Comparison of ENCODE assay signal across 8 cellular contexts in the genomic region with DNA sequence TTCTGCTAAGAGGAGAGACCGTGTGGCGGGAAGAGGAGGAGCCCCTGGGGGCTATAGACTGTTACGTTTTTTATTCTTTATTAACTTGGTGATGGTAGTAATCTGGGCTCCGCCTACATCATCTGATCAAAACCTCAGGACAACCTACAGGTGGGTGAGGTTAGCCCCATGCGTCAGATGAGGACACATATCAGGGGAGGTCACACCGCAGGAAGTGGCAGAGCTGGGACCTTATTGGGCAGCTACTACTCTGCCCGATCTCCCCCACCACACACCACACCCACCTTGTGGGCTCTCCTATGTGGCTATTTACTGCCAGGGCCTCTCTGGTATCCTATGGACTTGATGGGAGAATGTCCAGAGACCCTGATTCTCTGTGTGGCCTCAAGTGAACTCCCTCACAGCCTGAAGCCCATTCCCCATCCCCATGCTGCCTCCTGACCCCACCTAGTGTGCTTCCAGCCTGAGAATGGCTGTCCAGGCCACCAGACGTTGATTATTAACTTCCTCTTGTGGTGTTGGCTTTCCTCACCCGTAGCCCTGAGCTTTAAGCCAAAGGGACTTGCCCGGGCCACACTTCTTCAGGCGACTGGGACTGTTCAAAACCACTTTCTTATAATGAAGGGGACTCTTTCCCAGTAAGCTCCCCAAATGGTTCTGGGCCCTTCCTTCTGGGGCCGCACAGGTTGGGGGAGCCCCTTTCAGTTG. TPM values are rescaled to one million over a fixed set of nuclear protein-coding genes. Genes with fewer than 3 reads are reported as not detected.
DNase-seq lines count a peak whose midpoint lies in the region; ATAC-seq and TF ChIP-seq lines count a peak whose summit lies in the region.

No MANE protein-coding gene starts in this region.

- peaks cover 19% of the 10 kb centered on the region for H3K4me1 ChIP-seq in CD4-positive, CD25-positive, alpha-beta regulatory T cell (ENCODE audit: control insufficient read depth, insufficient read depth, low read length, poor library complexity, severe bottlenecking)
- H3K4me1 ChIP-seq in hepatocyte (ENCODE audit: insufficient read depth) (peaks cover 9% of the 10 kb centered on the region), body of pancreas (peaks cover 8% of the 10 kb centered on the region), vagina (peaks cover 17% of the 10 kb centered on the region)

- H3K9me3 ChIP-seq in CD4-positive, CD25-positive, alpha-beta regulatory T cell (ENCODE audit: control insufficient read depth in 2 of 2, low read length in 2 of 2): no peaks in the 10 kb centered on the region
- H3K9me3 ChIP-seq in hepatocyte (ENCODE audit: low read depth) (no peaks in the 10 kb centered on the region), body of pancreas (no peaks in the 10 kb centered on the region), vagina (no peaks in the 10 kb centered on the region)

- H3K27me3 Mint-ChIP-seq in CD4-positive, CD25-positive, alpha-beta regulatory T cell: peaks cover 54% of the 10 kb centered on the region

- intact Hi-C loops in body of pancreas (cut with DNase I): no loop called here
- intact Hi-C loops in vagina (cut with DNase I): no loop called here

- TF ChIP-seq CTCF in hepatocyte (IDR thresholded peaks at IDR 0.05; ENCODE audit: poor library complexity): no peak
- TF ChIP-seq CTCF in body of pancreas (IDR thresholded peaks at IDR 0.05): no peak
- no peak for TF ChIP-seq CTCF in vagina (IDR thresholded peaks at IDR 0.05)

- no peak overlapping the region for H3K4me3 ChIP-seq in CD4-positive, CD25-positive, alpha-beta regulatory T cell (ENCODE audit: low read depth, low read length)
- H3K4me3 ChIP-seq in Jurkat, Clone E6-1 (ENCODE audit: low read length): no peak overlapping the region
- H3K4me3 ChIP-seq in hepatocyte: no peak overlapping the region
- H3K4me3 ChIP-seq in body of pancreas: no peak overlapping the region
- no peak overlapping the region for H3K4me3 ChIP-seq in vagina

- H3K4me3 Mint-ChIP-seq in CD4-positive, CD25-positive, alpha-beta regulatory T cell: peak overlapping the region; percentile 65 to 79 (median 68)

- peaks cover 16% of the 10 kb centered on the region for H3K27me3 ChIP-seq in CD4-positive, CD25-positive, alpha-beta regulatory T cell (ENCODE audit: control insufficient read depth, insufficient read depth, low read length)
- H3K27me3 ChIP-seq in hepatocyte: peaks cover 43% of the 10 kb centered on the region
- no peaks in the 10 kb centered on the region for H3K27me3 ChIP-seq in body of pancreas
- no peaks in the 10 kb centered on the region for H3K27me3 ChIP-seq in vagina

- peak overlapping the region in 1 of 3 donors; percentile 42 for H3K27ac Mint-ChIP-seq in CD4-positive, CD25-positive, alpha-beta regulatory T cell

- no peaks in the 10 kb centered on the region for H3K9me2 ChIP-seq in hepatocyte (replicated peaks; ENCODE audit: insufficient read depth)

- peaks cover 0 to 6% (median 0%) of the 10 kb centered on the region in 7 donors for H3K9me3 Mint-ChIP-seq in CD4-positive, CD25-positive, alpha-beta regulatory T cell

- H3K4me1 Mint-ChIP-seq in CD4-positive, CD25-positive, alpha-beta regulatory T cell: peaks cover 0 to 15% (median 8%) of the 10 kb centered on the region in 4 donors

- 56% methylated on average over 12 of the region's 12 CpGs for WGBS in hepatocyte (ENCODE audit: low lambda C conversion rate, missing lambda C conversion rate)
- 54 to 62% methylated on average over 11 to 12 of the region's 12 CpGs for WGBS in body of pancreas, 2 donors

- peak; percentile 20 to 63 (median 42) for DNase-seq in CD4-positive, CD25-positive, alpha-beta regulatory T cell
- DNase-seq in GM19238 (ENCODE audit: insufficient read length, low spot score): peak; percentile 61
- DNase-seq in Jurkat, Clone E6-1 (ENCODE audit: low read depth, low spot score): peak; percentile 28
- no peak for DNase-seq in hepatocyte (ENCODE audit: low spot score)
- no peak for DNase-seq in body of pancreas
- DNase-seq in cerebellum (ENCODE audit: low spot score): no peak
- no peak for DNase-seq in NCI-H2171 treated with DMSO at 0.1 percent for 48 hours (lab: John Stamatoyannopoulos, UW)
- no peak for DNase-seq in vagina (ENCODE audit: extremely low spot score in 2 of 2)

- H3K36me3 ChIP-seq in CD4-positive, CD25-positive, alpha-beta regulatory T cell (ENCODE audit: control insufficient read depth, insufficient read depth, low read length): no peaks in the 10 kb centered on the region
- no peaks in the 10 kb centered on the region for H3K36me3 ChIP-seq in hepatocyte (replicated peaks; ENCODE audit: insufficient read depth, low read depth)
- H3K36me3 ChIP-seq in body of pancreas (replicated peaks in 1 of 2; ENCODE audit: insufficient read depth in 1 of 2, low read depth in 2 of 2): no peaks in the 10 kb centered on the region
- H3K36me3 ChIP-seq in vagina: no peaks in the 10 kb centered on the region

- H3K4me2 ChIP-seq in hepatocyte: peak overlapping the region; percentile 96

- no peaks in the 10 kb centered on the region for H3K79me2 ChIP-seq in hepatocyte

- H4K20me1 ChIP-seq in hepatocyte (ENCODE audit: insufficient read depth, poor library complexity, severe bottlenecking): no peaks in the 10 kb centered on the region

- ATAC-seq in CD4-positive, CD25-positive, alpha-beta regulatory T cell (ENCODE audit: low read depth in 2 of 2): peak; percentile 79 to 80
- no peak for ATAC-seq in body of pancreas

- H3K27ac ChIP-seq in CD4-positive, CD25-positive, alpha-beta regulatory T cell (ENCODE audit: insufficient read depth, low read length, poor library complexity, severe bottlenecking): no peak overlapping the region
- H3K27ac ChIP-seq in hepatocyte (no peak overlapping the region), body of pancreas (no peak overlapping the region), vagina (no peak overlapping the region)

- H2AFZ ChIP-seq in hepatocyte: no peak overlapping the region

- no peaks in the 10 kb centered on the region for H3K36me3 Mint-ChIP-seq in CD4-positive, CD25-positive, alpha-beta regulatory T cell

- TF ChIP-seq POLR2A in body of pancreas (IDR thresholded peaks at IDR 0.05): no peak
- TF ChIP-seq POLR2A in vagina (IDR thresholded peaks at IDR 0.05): no peak

RNA-seq across cellular contexts. Expression of gene UNC5A, which starts 8.2 kb away (rescaled TPM):
- total RNA-seq in CD4-positive, CD25-positive, alpha-beta regulatory T cell: not detected
- polyA plus RNA-seq in CD4-positive, CD25-positive, alpha-beta regulatory T cell: not detected
- 0.38 TPM for polyA plus RNA-seq in Jurkat, Clone E6-1 (2012; ENCODE audit: insufficient read depth, insufficient read length)
- total RNA-seq in hepatocyte (0.10 and 0.12 TPM in 2 replicates), body of pancreas (under 1 TPM; 0.52 to 0.66 TPM), cerebellum (9.3 TPM), vagina (not detected)
- 0.39 and 1.1 TPM in 2 replicates for polyA plus RNA-seq in hepatocyte

Comparison
In these comparisons a context has a peak if more than half of its experiments do, and no peak if none do; other contexts are left out.
1. DNase-seq: peak in CD4-positive, CD25-positive, alpha-beta regulatory T cell (3 of 3), GM19238 (single experiment) and Jurkat, Clone E6-1 (single experiment); none in hepatocyte (single experiment), body of pancreas (0 of 4), cerebellum (single experiment), NCI-H2171 treated with DMSO at 0.1 percent for 48 hours (single experiment) and vagina (0 of 2).